ENCODE assay signal across 24 cellular contexts in the genomic region with DNA sequence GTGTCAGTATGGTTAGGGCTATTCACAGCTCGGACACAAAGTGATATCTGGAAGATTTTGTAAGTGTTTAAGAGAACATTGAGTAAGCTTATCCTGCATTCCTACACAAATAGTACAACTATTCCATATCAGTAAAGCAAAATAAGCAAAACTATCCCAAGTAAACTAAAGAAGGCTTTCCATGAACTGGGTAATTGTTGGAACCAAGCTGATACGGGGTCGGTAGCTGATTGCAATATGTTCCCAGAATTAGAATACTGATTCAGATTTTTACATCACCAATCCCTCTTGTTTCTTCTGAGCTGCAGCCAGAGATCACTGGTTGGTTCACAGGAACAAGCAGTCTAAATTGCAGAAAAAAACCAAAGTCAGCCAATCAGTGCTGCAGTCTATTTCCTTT. TPM values are rescaled to one million over a fixed set of nuclear protein-coding genes. Genes with fewer than 3 reads are reported as not detected.
DNase-seq lines count a peak whose midpoint lies in the region; ATAC-seq and TF ChIP-seq lines count a peak whose summit lies in the region.
"Had no signal": no experiment of that assay in that cellular context is flagged by ENCODE, and none has a peak within 500 bp of the region (broad histone marks: within the 10 kb centered on the region; RNA-seq: fewer than 3 reads in every experiment).

No MANE protein-coding gene starts in this region.

- H3K4me3 ChIP-seq in left ventricle myocardium inferior (no peak overlapping the region), choroid plexus epithelial cell (ENCODE audit: low read depth, low read length) (peak overlapping the region; percentile 19), mesodermal cell (ENCODE audit: extremely low read depth, insufficient read depth, low read length, poor library complexity, severe bottlenecking) (no peak overlapping the region), H7 (ENCODE audit: insufficient read depth, low read depth, low read length) (no peak overlapping the region)
- H3K4me3 ChIP-seq: GM23338, hepatocyte, mucosa of descending colon had no signal

- H3K4me1 ChIP-seq in left ventricle myocardium inferior (peaks cover 88% of the 10 kb centered on the region), mesodermal cell (ENCODE audit: control insufficient read depth, insufficient read depth, low read length, poor library complexity, severe bottlenecking) (peaks cover 9% of the 10 kb centered on the region)
- H3K4me1 ChIP-seq: Caco-2 had no signal

- intact Hi-C loops in left ventricle myocardium inferior (cut with micrococcal nuclease) = no loop called here
- intact Hi-C loops in Right ventricle myocardium inferior (cut with DNase I) = no loop called here

- TF ChIP-seq CTCF in left ventricle myocardium inferior (IDR thresholded peaks at IDR 0.05; ENCODE audit: borderline replicate concordance) (no peak), choroid plexus epithelial cell (conservative IDR thresholded peaks at IDR 0.05; ENCODE audit: low read depth, low read length) (no peak)

- DNase-seq in left ventricle myocardium inferior (no peak), Right ventricle myocardium inferior (ENCODE audit: missing footprints) (no peak), choroid plexus epithelial cell (ENCODE audit: low read depth) (peak; percentile 26), H7 (no peak), amniotic stem cell (lab: John Stamatoyannopoulos, UW) (no peak), NCI-H2196 (lab: John Stamatoyannopoulos, UW; ENCODE audit: unreplicated experiment) (no peak)
- DNase-seq: ACHN; activated CD4-positive, CD25-positive, alpha-beta regulatory T cell treated with anti-CD3 and anti-CD28 coated beads, Interleukin-2, amount 50 U/mL, for 72 hours; activated naive CD4-positive, alpha-beta T cell; activated T-cell treated with anti-CD3 and anti-CD28 coated beads, Interleukin-2, amount 50 U/mL, for 4 hours; amygdala; Caco-2; caudate nucleus; DMS79 treated with DMSO at 0.1 percent for 48 hours; mucosa of descending colon; NCI-H146; SIG-M5 had no signal

- H3K27ac ChIP-seq in left ventricle myocardium inferior (replicated peaks) (peak overlapping the region; percentile 79), mesodermal cell (ENCODE audit: low read depth, low read length, severe bottlenecking) (peak overlapping the region; percentile 58)
- H3K27ac ChIP-seq: epithelial cell of prostate, hepatocyte, KMS-11 had no signal

- 100% methylated on average over 1 to 2 of the region's 3 CpGs for WGBS in mesodermal cell (ENCODE audit: insufficient coverage in 2 of 2), 2 experiments

- ATAC-seq in Right ventricle myocardium inferior = no peak
- ATAC-seq: activated T-cell treated with anti-CD3 and anti-CD28 coated beads, Interleukin-2, amount 50 U/mL, for 4 hours; GM23338; left lobe of liver; sciatic nerve had no signal

- H3K27me3 ChIP-seq in left ventricle myocardium inferior (ENCODE audit: low read depth) (no peaks in the 10 kb centered on the region), H7 (ENCODE audit: control insufficient read depth, insufficient read depth, low read length) (no peaks in the 10 kb centered on the region)
- H3K27me3 ChIP-seq: hepatocyte had no signal

- peaks cover 74% of the 10 kb centered on the region for H3K36me3 ChIP-seq in left ventricle myocardium inferior
- H3K36me3 ChIP-seq in mesodermal cell (ENCODE audit: control insufficient read depth, insufficient read depth, low read length) = peaks cover 71% of the 10 kb centered on the region
- peaks cover 11% of the 10 kb centered on the region for H3K36me3 ChIP-seq in H7 (replicated peaks; ENCODE audit: control insufficient read depth, insufficient read depth, low read length)

- no peaks in the 10 kb centered on the region for H3K9me3 ChIP-seq in left ventricle myocardium inferior (replicated peaks)
- H3K9me3 ChIP-seq in mesodermal cell (ENCODE audit: control insufficient read depth, low read length) = no peaks in the 10 kb centered on the region
- H3K9me3 ChIP-seq: Caco-2, mucosa of descending colon had no signal

RNA-seq across cellular contexts. Expression of a gene that starts 54.1 kb away (rescaled TPM):
- total RNA-seq in left ventricle myocardium inferior (79.0 TPM), Right ventricle myocardium inferior (57.2 TPM)
- polyA plus RNA-seq in mesodermal cell (2013, experiment 1 of 2) = 32.3 TPM
- 27.7 TPM for polyA plus RNA-seq in mesodermal cell (2013, experiment 2 of 2)
- 25.1 and 27.5 TPM in 2 replicates for total RNA-seq in H7 (2014; rRNA removed; shearing (Covaris generic))
